In genomic region chr15:83837946-83838571, GRCh38 we compare ENCODE assay signal across 1 cellular context.
TF ChIP-seq lines count a peak whose summit lies in the region.

No MANE protein-coding gene starts in this region.

TF ChIP-seq in HCT116, 20 proteins besides CTCF, POLR2A, EP300 and RAD21 (continued from another document):
- TF ChIP-seq ZBTB33 (IDR thresholded peaks at IDR 0.05; ENCODE audit: extremely low read depth, insufficient replicate concordance, low read length) (no peak), EGR1 (IDR thresholded peaks at IDR 0.05; ENCODE audit: low read depth) (no peak), SP1 (IDR thresholded peaks at IDR 0.05; ENCODE audit: low read depth) (no peak), JUND (IDR thresholded peaks at IDR 0.05) (no peak), YY1 (IDR thresholded peaks at IDR 0.05; ENCODE audit: extremely low read depth, insufficient replicate concordance, low read depth, low read length) (no peak), TCF7L2 (IDR thresholded peaks at IDR 0.05; ENCODE audit: borderline replicate concordance, extremely low read depth, insufficient read depth, insufficient read length) (no peak), ZFX (IDR thresholded peaks at IDR 0.05) (no peak), ZNF274 (IDR thresholded peaks at IDR 0.05; ENCODE audit: low read depth, low read length) (no peak), SIN3A (IDR thresholded peaks at IDR 0.05; ENCODE audit: low read depth) (no peak)
